ENCODE assay signal across 13 cellular contexts in genomic region chr3:197490098-197490497, GRCh38.
DNase-seq lines count a peak whose midpoint lies in the region; ATAC-seq and TF ChIP-seq lines count a peak whose summit lies in the region.
"Had no signal": no experiment of that assay in that cellular context is flagged by ENCODE, and none has a peak within 500 bp of the region (broad histone marks: within the 10 kb centered on the region; RNA-seq: fewer than 3 reads in every experiment).

No MANE protein-coding gene starts in this region.

- H2BK5ac ChIP-seq in mesenchymal stem cell (ENCODE audit: low read depth, low read length, poor library complexity, severe bottlenecking): peak overlapping the region; percentile 89

- H3K4ac ChIP-seq in mesenchymal stem cell (ENCODE audit: low read depth in 1 of 2, low read length in 2 of 2): peak overlapping the region; percentile 3 to 34

- no peak overlapping the region for H3K23ac ChIP-seq in mesenchymal stem cell (ENCODE audit: low read length in 2 of 2)

- no peaks in the 10 kb centered on the region for H3K79me1 ChIP-seq in mesenchymal stem cell (replicated peaks; ENCODE audit: low read length, poor library complexity, severe bottlenecking)

- H2AK5ac ChIP-seq in mesenchymal stem cell (ENCODE audit: low read length, severe bottlenecking): peak overlapping the region; percentile 20

- no peak overlapping the region for H3K27ac Mint-ChIP-seq in T-helper 17 cell

- TF ChIP-seq CTCF in AG10803 (conservative IDR thresholded peaks at IDR 0.05; ENCODE audit: low read length): peak; percentile 24
- TF ChIP-seq CTCF in choroid plexus epithelial cell (conservative IDR thresholded peaks at IDR 0.05; ENCODE audit: low read depth, low read length): peak; percentile 34

- peak overlapping the region; percentile 23 for H2BK120ac ChIP-seq in mesenchymal stem cell (ENCODE audit: low read depth, low read length)

- peak; percentile 89 for DNase-seq in AG10803 (ENCODE audit: low read depth)
- peak; percentile 96 for DNase-seq in M059J (ENCODE audit: low read depth)
- DNase-seq in choroid plexus epithelial cell (ENCODE audit: low read depth): peak; percentile 53
- peak; percentile 36 for DNase-seq in mesenchymal stem cell
- DNase-seq in effector CD4-positive, alpha-beta T cell: no peak
- DNase-seq in T-helper 17 cell: no peak
- DNase-seq: activated naive CD4-positive, alpha-beta T cell treated with anti-CD3 and anti-CD28 coated beads, Interleukin-2, amount 50 U/mL, for 16 hours; kidney; SHP77 had no signal

- H3K4me1 Mint-ChIP-seq in T-helper 17 cell: no peaks in the 10 kb centered on the region

- no peak overlapping the region for H3K4me2 ChIP-seq in mesenchymal stem cell (ENCODE audit: low read length, poor library complexity, severe bottlenecking)
- H3K4me2 ChIP-seq: KMS-11 had no signal

- no peaks in the 10 kb centered on the region for H3K9me3 ChIP-seq in mesenchymal stem cell (ENCODE audit: control insufficient read depth, low read length)
- no peaks in the 10 kb centered on the region for H3K9me3 ChIP-seq in T-helper 17 cell (ENCODE audit: control insufficient read depth, low read length, poor library complexity, severe bottlenecking)
- H3K9me3 ChIP-seq: right atrium auricular region had no signal

- H2AFZ ChIP-seq in mesenchymal stem cell (ENCODE audit: low read depth, low read length): peak overlapping the region; percentile 56

- no peaks in the 10 kb centered on the region for H3K36me3 ChIP-seq in mesenchymal stem cell (ENCODE audit: control insufficient read depth in 1 of 2, insufficient read depth in 2 of 2, low read depth in 1 of 2, low read length in 2 of 2)
- H3K36me3 ChIP-seq: right atrium auricular region had no signal

- H4K8ac ChIP-seq in mesenchymal stem cell (ENCODE audit: low read length): peak overlapping the region; percentile 33

- peak overlapping the region; percentile 18 to 47 for H3K18ac ChIP-seq in mesenchymal stem cell (ENCODE audit: low read depth in 1 of 2, low read length in 2 of 2)

- no peaks in the 10 kb centered on the region for H3K36me3 Mint-ChIP-seq in T-helper 17 cell (ENCODE audit: low read depth)

- ATAC-seq in T-helper 17 cell: no peak
- no peak for ATAC-seq in HG03280 (IDR thresholded peaks at IDR 0.05; ENCODE audit: unreplicated experiment)
- ATAC-seq in GM19324 (IDR thresholded peaks at IDR 0.05; ENCODE audit: low FRiP score, unreplicated experiment): no peak

- H3K9ac ChIP-seq in mesenchymal stem cell (ENCODE audit: low read length): no peak overlapping the region
- H3K9ac ChIP-seq: KMS-11 had no signal

- 47% methylated on average over 3 of the region's 3 CpGs for WGBS in mesenchymal stem cell

- H3K27me3 ChIP-seq in mesenchymal stem cell (ENCODE audit: control insufficient read depth in 1 of 2, insufficient read depth in 1 of 2, low read length in 2 of 2): peaks cover 0 to 47% of the 10 kb centered on the region in 2 experiments
- H3K27me3 ChIP-seq: right atrium auricular region had no signal

- no peak overlapping the region for H3K4me3 Mint-ChIP-seq in T-helper 17 cell

- peak overlapping the region; percentile 37 for H2BK15ac ChIP-seq in mesenchymal stem cell (ENCODE audit: low read depth, poor library complexity, severe bottlenecking)

- H3K27ac ChIP-seq in mesenchymal stem cell (ENCODE audit: low read length, poor library complexity, severe bottlenecking): peak overlapping the region; percentile 92
- H3K27ac ChIP-seq: KMS-11, right atrium auricular region had no signal

- peaks cover 54% of the 10 kb centered on the region for H3K27me3 Mint-ChIP-seq in T-helper 17 cell

- H2BK12ac ChIP-seq in mesenchymal stem cell (ENCODE audit: low read length in 2 of 2): peak overlapping the region in 1 of 2 experiments; percentile 79

- H3K4me3 ChIP-seq in AG10803 (ENCODE audit: low read length): no peak overlapping the region
- H3K4me3 ChIP-seq in choroid plexus epithelial cell (ENCODE audit: low read depth, low read length): no peak overlapping the region
- H3K4me3 ChIP-seq in mesenchymal stem cell (ENCODE audit: insufficient read depth in 1 of 2, low read depth in 1 of 2, low read length in 2 of 2): no peak overlapping the region
- H3K4me3 ChIP-seq: right atrium auricular region had no signal

- H3K4me1 ChIP-seq in mesenchymal stem cell (ENCODE audit: control insufficient read depth, insufficient read depth, low read depth, low read length): peaks cover 33% of the 10 kb centered on the region

- no peak overlapping the region for H3K14ac ChIP-seq in mesenchymal stem cell (ENCODE audit: low read length in 2 of 2)

- no peak overlapping the region for H4K91ac ChIP-seq in mesenchymal stem cell (ENCODE audit: low read length)

Comparison
In these comparisons a context has a peak if more than half of its experiments do, and no peak if none do; other contexts are left out.
1. DNase-seq: peak in AG10803 (single experiment), M059J (single experiment), choroid plexus epithelial cell (single experiment) and mesenchymal stem cell (single experiment); none in effector CD4-positive, alpha-beta T cell (single experiment) and T-helper 17 cell (0 of 3).